23 cellular contexts compared by ENCODE assay signal in genomic region chr6:29733057-29733456, GRCh38. TPM values are rescaled to one million over a fixed set of nuclear protein-coding genes. Genes with fewer than 3 reads are reported as not detected.
"Had no signal": no experiment of that assay in that cellular context is flagged by ENCODE, and none has a peak within 500 bp of the region (broad histone marks: within the 10 kb centered on the region; RNA-seq: fewer than 3 reads in every experiment).

No MANE protein-coding gene starts in this region.

- H3K27ac Mint-ChIP-seq: activated CD8-positive, alpha-beta T cell treated with anti-CD3 and anti-CD28 coated beads for 36 hours; activated naive CD4-positive, alpha-beta T cell treated with anti-CD3 and anti-CD28 coated beads, Interleukin-2, amount 50 U/mL, for 24 hours; brain had no signal

- H3K27me3 Mint-ChIP-seq: activated CD8-positive, alpha-beta T cell treated with anti-CD3 and anti-CD28 coated beads for 36 hours; activated naive CD4-positive, alpha-beta T cell treated with anti-CD3 and anti-CD28 coated beads, Interleukin-2, amount 50 U/mL, for 24 hours had no signal

- H3K4me1 Mint-ChIP-seq: brain had no signal

- ATAC-seq: activated CD8-positive, alpha-beta T cell treated with anti-CD3 and anti-CD28 coated beads for 36 hours; PC-3 had no signal

- DNase-seq: activated CD4-positive, alpha-beta T cell treated with anti-CD3 and anti-CD28 coated beads for 4 hours; activated CD8-positive, alpha-beta memory T cell treated with anti-CD3 and anti-CD28 coated beads, Interleukin-2, amount 50 U/mL, for 4 hours; activated CD8-positive, alpha-beta T cell treated with anti-CD3 and anti-CD28 coated beads for 36 hours; activated effector memory CD4-positive, alpha-beta T cell treated with Interleukin-2 at 50 U/mL for 16 hours; activated naive CD4-positive, alpha-beta T cell; IMR-90; MG63; NCI-H1105 treated with DMSO at 0.1 percent for 48 hours; NCI-H1436 treated with DMSO at 0.1 percent for 48 hours; NCI-H187 treated with DMSO at 0.1 percent for 48 hours; NCI-H2081 treated with DMSO at 0.1 percent for 48 hours; NCI-H2171; NCI-H2227 treated with DMSO at 0.1 percent for 48 hours; NCI-H446 treated with DMSO at 0.1 percent for 48 hours; NCI-H524 treated with DMSO at 0.1 percent for 48 hours; NCI-H82; PC-3; SHP77 treated with DMSO at 0.1 percent for 48 hours; T-helper 1 cell had no signal

- H3K36me3 ChIP-seq: MG63 had no signal

- H3K4me3 Mint-ChIP-seq: activated CD8-positive, alpha-beta T cell treated with anti-CD3 and anti-CD28 coated beads for 36 hours; activated naive CD4-positive, alpha-beta T cell treated with anti-CD3 and anti-CD28 coated beads, Interleukin-2, amount 50 U/mL, for 24 hours; brain had no signal

- H3K9me3 Mint-ChIP-seq: activated CD8-positive, alpha-beta T cell treated with anti-CD3 and anti-CD28 coated beads for 36 hours; activated naive CD4-positive, alpha-beta T cell treated with anti-CD3 and anti-CD28 coated beads, Interleukin-2, amount 50 U/mL, for 24 hours had no signal

- H3K27me3 ChIP-seq: MG63 had no signal

- H3K36me3 Mint-ChIP-seq: activated naive CD4-positive, alpha-beta T cell treated with anti-CD3 and anti-CD28 coated beads, Interleukin-2, amount 50 U/mL, for 24 hours; brain had no signal

- H3K4me3 ChIP-seq: MG63 had no signal

- H3K27ac ChIP-seq: VCaP had no signal

RNA-seq across cellular contexts. Expression of gene HLA-F, which starts 9.8 kb away (rescaled TPM):
- total RNA-seq: IMR-90 had no signal
- polyA plus RNA-seq: IMR-90 had no signal

RNA-seq across cellular contexts. Expression of gene ZFP57, which starts 52.1 kb away (rescaled TPM):
- total RNA-seq: activated CD8-positive, alpha-beta T cell treated with anti-CD3 and anti-CD28 coated beads for 36 hours; IMR-90; PC-3; SK-MEL-5 had no signal
- polyA plus RNA-seq: IMR-90 had no signal
